In genomic region chr10:52359466-52359865, GRCh38 we compare ENCODE assay signal across 21 cellular contexts. TPM values are rescaled to one million over a fixed set of nuclear protein-coding genes. Genes with fewer than 3 reads are reported as not detected.
"Had no signal": no experiment of that assay in that cellular context is flagged by ENCODE, and none has a peak within 500 bp of the region (broad histone marks: within the 10 kb centered on the region; RNA-seq: fewer than 3 reads in every experiment).

No MANE protein-coding gene starts in this region.

- H3K4me1 ChIP-seq: colonic mucosa, foreskin keratinocyte, lower lobe of right lung, sigmoid colon had no signal

- DNase-seq: activated CD4-positive, alpha-beta T cell treated with anti-CD3 and anti-CD28 coated beads, Interleukin-2, amount 10 ng/mL, durations not matched to agents 24 days and 14 days; activated CD4-positive, CD25-positive, alpha-beta regulatory T cell; activated CD8-positive, alpha-beta T cell treated with anti-CD3 and anti-CD28 coated beads for 36 hours; activated naive CD4-positive, alpha-beta T cell; activated naive CD8-positive, alpha-beta T cell treated with anti-CD3 and anti-CD28 coated beads for 36 hours; activated T-cell treated with anti-CD3 and anti-CD28 coated beads, Interleukin-2, amount 50 U/mL, for 1 hour; amniotic stem cell; central memory CD4-positive, alpha-beta T cell; colonic mucosa; endodermal cell; foreskin keratinocyte; hypothalamus; islet precursor cell; lower lobe of right lung; sigmoid colon; stimulated activated naive B cell treated with anti-CD40 and anti-IgM and Interleukin-4, amounts not matched to agents 10 μg/mL and 1 μg/mL and 100 μg/mL, for 72 hours had no signal

- H3K4me3 ChIP-seq: colonic mucosa, lower lobe of right lung, sigmoid colon had no signal

- H3K36me3 ChIP-seq: colonic mucosa, lower lobe of right lung, sigmoid colon had no signal

- H3K27ac ChIP-seq: colonic mucosa, epithelial cell of prostate, foreskin keratinocyte, lower lobe of right lung, sigmoid colon had no signal

- H3K27me3 ChIP-seq: colonic mucosa, foreskin keratinocyte, sigmoid colon had no signal

- H3K9me3 ChIP-seq: colonic mucosa, lower lobe of right lung, sigmoid colon had no signal

- FAIRE-seq: TTC549 had no signal

RNA-seq across cellular contexts. Expression of gene DKK1, which starts 45.4 kb away (rescaled TPM):
- total RNA-seq: activated CD4-positive, alpha-beta T cell treated with anti-CD3 and anti-CD28 coated beads, Interleukin-2, amount 10 ng/mL, durations not matched to agents 24 days and 14 days; activated CD8-positive, alpha-beta T cell treated with anti-CD3 and anti-CD28 coated beads for 36 hours; activated naive CD8-positive, alpha-beta T cell treated with anti-CD3 and anti-CD28 coated beads for 36 hours; activated T-helper 17 cell treated with anti-CD3 and anti-CD28 coated beads, Interleukin-2, amount 50 U/mL, for 72 hours; natural killer cell treated with Interleukin-12 subunit alpha and Interleukin-12 subunit beta and Interleukin-15 and Interleukin-18, amount 100 ng/mL, for 72 hours; T-helper 2 cell treated with Interferon-gamma antibody and Interleukin-4, amounts not matched to agents 100 ng/mL and 5 ng/mL, for 36 hours had no signal
